18 cellular contexts compared by ENCODE assay signal in the genomic region with DNA sequence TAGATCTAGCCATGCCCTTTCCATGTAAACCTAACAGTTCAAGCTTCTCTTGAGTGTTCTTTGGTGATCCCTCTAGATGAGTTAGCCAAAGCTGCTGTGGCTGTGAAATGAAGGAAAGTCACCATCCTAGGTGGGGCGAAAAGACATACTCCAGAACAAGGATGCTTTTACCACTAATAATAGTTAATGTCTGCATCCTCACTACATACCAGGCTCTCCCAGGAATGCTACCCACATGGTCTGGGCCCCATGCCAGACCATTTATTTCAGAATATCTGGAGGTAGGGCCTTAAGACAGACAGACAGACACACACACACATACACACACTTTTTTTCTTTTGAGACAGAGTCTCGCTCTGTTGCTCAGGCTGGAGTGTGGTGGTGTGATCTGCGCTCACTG. TPM values are rescaled to one million over a fixed set of nuclear protein-coding genes. Genes with fewer than 3 reads are reported as not detected.
DNase-seq lines count a peak whose midpoint lies in the region; ATAC-seq, FAIRE-seq and TF ChIP-seq lines count a peak whose summit lies in the region.
"Had no signal": no experiment of that assay in that cellular context is flagged by ENCODE, and none has a peak within 500 bp of the region (broad histone marks: within the 10 kb centered on the region; RNA-seq: fewer than 3 reads in every experiment).

No MANE protein-coding gene starts in this region.

- peaks cover 28% of the 10 kb centered on the region for H3K79me2 ChIP-seq in astrocyte (ENCODE audit: insufficient read depth, low read length)
- H3K79me2 ChIP-seq: parathyroid adenoma had no signal

- peak; percentile 23 for FAIRE-seq in astrocyte (lab: Jason Lieb, UNC)
- FAIRE-seq: GM12892 had no signal

- H3K4me3 ChIP-seq in AG09309 (ENCODE audit: control insufficient read depth, low read depth, low read length) = no peak overlapping the region
- no peak overlapping the region for H3K4me3 ChIP-seq in astrocyte (ENCODE audit: insufficient read depth, low read depth, low read length)
- H3K4me3 ChIP-seq in left lung = no peak overlapping the region
- H3K4me3 ChIP-seq: upper lobe of right lung had no signal

- no peaks in the 10 kb centered on the region for H3K36me3 ChIP-seq in astrocyte (ENCODE audit: insufficient read depth, low read length)
- no peaks in the 10 kb centered on the region for H3K36me3 ChIP-seq in left lung
- H3K36me3 ChIP-seq: upper lobe of right lung had no signal

- H3K4me2 ChIP-seq in astrocyte (ENCODE audit: low read length) = peak overlapping the region; percentile 77

- TF ChIP-seq CTCF in AG09309 (IDR thresholded peaks at IDR 0.05; ENCODE audit: control insufficient read depth, insufficient read depth, low read depth, low read length, missing control alignments) (no peak), astrocyte (IDR thresholded peaks at IDR 0.05; ENCODE audit: insufficient read depth, low read depth, low read length) (no peak), left lung (IDR thresholded peaks at IDR 0.05) (no peak)

- H3K27ac Mint-ChIP-seq in astrocyte (ENCODE audit: unreplicated experiment) = peak overlapping the region; percentile 26
- H3K27ac Mint-ChIP-seq: activated CD4-positive, alpha-beta T cell treated with anti-CD3 and anti-CD28 coated beads, Interleukin-2, amount 10 ng/mL, durations not matched to agents 7 days and 5 days; activated T-helper 17 cell treated with anti-CD3 and anti-CD28 coated beads, Interleukin-2, amount 50 U/mL, for 72 hours; B cell; T-helper 1 cell treated with Interleukin-12 subunit alpha and Interleukin-12 subunit beta and Interleukin-4 antibody, amounts not matched to agents 30 μg/mL and 1 μg/mL, for 36 hours had no signal

- H3K9ac ChIP-seq in astrocyte (ENCODE audit: low read length) = no peak overlapping the region
- H3K9ac ChIP-seq: parathyroid adenoma had no signal

- DNase-seq in AG09309 (ENCODE audit: low read depth) = peak; percentile 71
- DNase-seq in LHCN-M2 (ENCODE audit: low read depth) = peak; percentile 94
- DNase-seq in astrocyte (ENCODE audit: low read depth) = peak; percentile 93
- peak; percentile 94 for DNase-seq in iris pigment epithelial cell (ENCODE audit: low read depth)
- DNase-seq in NCI-H2171 treated with DMSO at 0.1 percent for 48 hours (lab: John Stamatoyannopoulos, UW) = no peak
- DNase-seq in SIG-M5 treated with dmso at 0.1 percent for 504 hours (lab: John Stamatoyannopoulos, UW; ENCODE audit: unreplicated experiment) = no peak
- no peak for DNase-seq in mucosa of gallbladder (ENCODE audit: low spot score)
- no peak for DNase-seq in left lung
- DNase-seq: activated CD4-positive, alpha-beta T cell treated with anti-CD3 and anti-CD28 coated beads, Interleukin-2, amount 10 ng/mL, durations not matched to agents 7 days and 5 days; DMS53; erythroblast; upper lobe of right lung had no signal

- peaks cover 2% of the 10 kb centered on the region for H3K9me3 Mint-ChIP-seq in astrocyte (ENCODE audit: unreplicated experiment)
- H3K9me3 Mint-ChIP-seq: activated CD4-positive, alpha-beta T cell treated with anti-CD3 and anti-CD28 coated beads, Interleukin-2, amount 10 ng/mL, durations not matched to agents 7 days and 5 days; activated T-helper 17 cell treated with anti-CD3 and anti-CD28 coated beads, Interleukin-2, amount 50 U/mL, for 72 hours; central memory CD8-positive, alpha-beta T cell; T-helper 1 cell treated with Interleukin-12 subunit alpha and Interleukin-12 subunit beta and Interleukin-4 antibody, amounts not matched to agents 30 μg/mL and 1 μg/mL, for 36 hours had no signal

- H3K4me1 ChIP-seq in astrocyte (ENCODE audit: insufficient read depth, low read length) = peaks cover 49% of the 10 kb centered on the region
- peaks cover 6 to 40% of the 10 kb centered on the region in 2 donors for H3K4me1 ChIP-seq in left lung
- H3K4me1 ChIP-seq: parathyroid adenoma had no signal

- H3K27ac ChIP-seq in astrocyte (ENCODE audit: low read depth, low read length) (no peak overlapping the region), left lung (no peak overlapping the region)
- H3K27ac ChIP-seq: parathyroid adenoma, upper lobe of right lung had no signal

- peaks cover 51% of the 10 kb centered on the region for H3K4me1 Mint-ChIP-seq in astrocyte (ENCODE audit: low read depth, unreplicated experiment)
- H3K4me1 Mint-ChIP-seq: activated T-helper 17 cell treated with anti-CD3 and anti-CD28 coated beads, Interleukin-2, amount 50 U/mL, for 72 hours; B cell; central memory CD8-positive, alpha-beta T cell had no signal

- peaks cover 43% of the 10 kb centered on the region for H4K20me1 ChIP-seq in astrocyte (ENCODE audit: insufficient read depth, low read length)

- no peaks in the 10 kb centered on the region for H3K27me3 Mint-ChIP-seq in astrocyte (ENCODE audit: low read depth, unreplicated experiment)
- H3K27me3 Mint-ChIP-seq: B cell had no signal

- peaks cover 12% of the 10 kb centered on the region for H3K36me3 Mint-ChIP-seq in astrocyte (ENCODE audit: low read depth, unreplicated experiment)

- intact Hi-C loops in left lung (cut with DNase I) = no loop called here

- no peak overlapping the region for H3K4me3 Mint-ChIP-seq in astrocyte (ENCODE audit: unreplicated experiment)
- H3K4me3 Mint-ChIP-seq: activated CD4-positive, alpha-beta T cell treated with anti-CD3 and anti-CD28 coated beads, Interleukin-2, amount 10 ng/mL, durations not matched to agents 7 days and 5 days; activated T-helper 17 cell treated with anti-CD3 and anti-CD28 coated beads, Interleukin-2, amount 50 U/mL, for 72 hours; B cell; central memory CD8-positive, alpha-beta T cell; T-helper 1 cell treated with Interleukin-12 subunit alpha and Interleukin-12 subunit beta and Interleukin-4 antibody, amounts not matched to agents 30 μg/mL and 1 μg/mL, for 36 hours had no signal

- H3K27me3 ChIP-seq in astrocyte (ENCODE audit: insufficient read depth, low read length) (no peaks in the 10 kb centered on the region), left lung (no peaks in the 10 kb centered on the region)
- H3K27me3 ChIP-seq: upper lobe of right lung had no signal

- H2AFZ ChIP-seq in astrocyte (ENCODE audit: low read depth, low read length) = no peak overlapping the region
- H2AFZ ChIP-seq: parathyroid adenoma had no signal

- no peak for ATAC-seq in left lung
- ATAC-seq: activated T-helper 17 cell treated with anti-CD3 and anti-CD28 coated beads, Interleukin-2, amount 50 U/mL, for 72 hours; upper lobe of right lung had no signal

- H3K9me3 ChIP-seq in astrocyte (ENCODE audit: insufficient read depth, low read depth, low read length) = no peaks in the 10 kb centered on the region
- H3K9me3 ChIP-seq in left lung = no peaks in the 10 kb centered on the region
- H3K9me3 ChIP-seq: upper lobe of right lung had no signal

RNA-seq across cellular contexts. Expression of a gene that starts 14.7 kb away (rescaled TPM):
- 1.3 and 1.5 TPM in 2 replicates for total RNA-seq in LHCN-M2 (2014; rRNA removed)
- polyA plus RNA-seq in LHCN-M2 (2012) = 4.1 TPM
- total RNA-seq in astrocyte = 12.2 and 14.1 TPM in 2 replicates
- 9.8 TPM for total RNA-seq in mucosa of gallbladder
- 1 to 10 TPM; 2.4 to 6.9 TPM for total RNA-seq in left lung

Comparison
In these comparisons a context has a peak if more than half of its experiments do, and no peak if none do; other contexts are left out.
1. DNase-seq: peak in AG09309 (single experiment), LHCN-M2 (single experiment), astrocyte (single experiment) and iris pigment epithelial cell (single experiment); none in NCI-H2171 treated with DMSO at 0.1 percent for 48 hours (single experiment), SIG-M5 treated with dmso at 0.1 percent for 504 hours (single experiment), mucosa of gallbladder (single experiment) and left lung (0 of 2).